ENCODE assay signal across 17 cellular contexts in the genomic region with DNA sequence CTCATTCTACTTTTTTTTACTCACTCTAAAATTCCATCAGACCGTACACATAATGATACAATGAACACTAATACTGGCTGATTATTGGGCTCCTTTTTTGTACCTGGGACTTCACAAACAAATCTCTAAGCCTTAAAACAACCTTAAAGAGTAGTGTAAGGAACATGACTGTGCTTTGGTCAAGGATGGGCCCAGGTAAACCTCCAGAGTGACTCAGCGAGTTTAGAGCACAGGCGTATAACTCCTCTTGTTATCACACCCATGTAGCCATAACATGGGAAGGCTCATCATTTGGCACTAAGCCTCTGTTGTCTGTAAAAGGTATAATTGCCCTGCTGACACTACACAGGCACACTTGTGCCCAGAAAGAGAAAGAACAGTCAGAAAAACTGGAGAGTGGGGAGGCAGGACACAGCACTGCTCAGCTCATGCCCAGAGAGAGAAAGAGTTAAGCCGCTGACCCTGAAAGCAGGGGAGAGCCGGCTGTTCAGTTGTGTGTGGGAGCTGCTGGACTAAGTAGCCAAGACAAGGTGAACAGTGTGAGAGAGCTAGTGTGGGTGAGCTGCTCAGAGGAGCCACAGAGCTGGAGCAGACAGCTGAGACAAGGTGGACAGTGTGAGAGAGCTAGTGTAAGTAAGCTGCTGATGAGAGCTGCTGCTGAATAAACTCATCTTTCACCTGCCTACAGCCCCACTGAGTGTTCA.
"Had no signal": no experiment of that assay in that cellular context is flagged by ENCODE, and none has a peak within 500 bp of the region (broad histone marks: within the 10 kb centered on the region; RNA-seq: fewer than 3 reads in every experiment).

No MANE protein-coding gene starts in this region.

- H3K27ac ChIP-seq: prostate gland, skin epidermis, suprapubic skin had no signal

- DNase-seq: activated CD4-positive, alpha-beta T cell treated with anti-CD3 and anti-CD28 coated beads, Interleukin-2, amount 10 ng/mL, durations not matched to agents 24 days and 14 days; activated CD4-positive, CD25-positive, alpha-beta regulatory T cell; activated CD8-positive, alpha-beta memory T cell treated with anti-CD3 and anti-CD28 coated beads for 24 hours; activated naive CD4-positive, alpha-beta T cell; esophagus squamous epithelium; hippocampal formation; left ventricle myocardium superior; mesenchymal stem cell; right cardiac atrium; stimulated activated CD4-positive, alpha-beta T cell treated with anti-CD3 and anti-CD28 coated beads, Interleukin-4, amount 100 ng/mL, for 24 hours; stimulated activated naive CD4-positive, alpha-beta T cell treated with Interleukin-2 at 50 U/mL for 16 hours; SW 1271 had no signal

- H3K36me3 ChIP-seq: esophagus squamous epithelium, prostate gland, suprapubic skin had no signal

- H3K27me3 Mint-ChIP-seq: activated CD4-positive, alpha-beta T cell treated with anti-CD3 and anti-CD28 coated beads, Interleukin-2, amount 10 ng/mL, durations not matched to agents 24 days and 14 days had no signal

- H3K4me3 ChIP-seq: esophagus squamous epithelium, prostate gland, skin epidermis, suprapubic skin had no signal

- H3K4me1 Mint-ChIP-seq: activated CD4-positive, alpha-beta T cell treated with anti-CD3 and anti-CD28 coated beads, Interleukin-2, amount 10 ng/mL, durations not matched to agents 24 days and 14 days had no signal

- H3K36me3 Mint-ChIP-seq: natural killer cell treated with Interleukin-12 subunit alpha and Interleukin-12 subunit beta and Interleukin-15 and Interleukin-18, amount 100 ng/mL, for 72 hours had no signal

- H3K9me3 ChIP-seq: esophagus squamous epithelium, prostate gland, suprapubic skin had no signal

- H3K27ac Mint-ChIP-seq: activated CD4-positive, alpha-beta T cell treated with anti-CD3 and anti-CD28 coated beads, Interleukin-2, amount 10 ng/mL, durations not matched to agents 24 days and 14 days; activated T-helper 1 cell treated with anti-CD3 and anti-CD28 coated beads, Interleukin-12 subunit alpha, Interleukin-12 subunit beta, Interleukin-2, Interleukin-4 antibody, amounts not matched to agents 30 ng/mL and 10 ng/mL and 1 ng/mL, durations not matched to agents 14 hours and 24 hours and 36 hours; natural killer cell treated with Interleukin-12 subunit alpha and Interleukin-12 subunit beta and Interleukin-15 and Interleukin-18, amount 100 ng/mL, for 72 hours had no signal

- H3K4me3 Mint-ChIP-seq: activated CD4-positive, alpha-beta T cell treated with anti-CD3 and anti-CD28 coated beads, Interleukin-2, amount 10 ng/mL, durations not matched to agents 24 days and 14 days; activated T-helper 1 cell treated with anti-CD3 and anti-CD28 coated beads, Interleukin-12 subunit alpha, Interleukin-12 subunit beta, Interleukin-2, Interleukin-4 antibody, amounts not matched to agents 30 ng/mL and 10 ng/mL and 1 ng/mL, durations not matched to agents 14 hours and 24 hours and 36 hours; natural killer cell treated with Interleukin-12 subunit alpha and Interleukin-12 subunit beta and Interleukin-15 and Interleukin-18, amount 100 ng/mL, for 72 hours had no signal

- H3K9me3 Mint-ChIP-seq: activated CD4-positive, alpha-beta T cell treated with anti-CD3 and anti-CD28 coated beads, Interleukin-2, amount 10 ng/mL, durations not matched to agents 24 days and 14 days; activated T-helper 1 cell treated with anti-CD3 and anti-CD28 coated beads, Interleukin-12 subunit alpha, Interleukin-12 subunit beta, Interleukin-2, Interleukin-4 antibody, amounts not matched to agents 30 ng/mL and 10 ng/mL and 1 ng/mL, durations not matched to agents 14 hours and 24 hours and 36 hours; natural killer cell treated with Interleukin-12 subunit alpha and Interleukin-12 subunit beta and Interleukin-15 and Interleukin-18, amount 100 ng/mL, for 72 hours had no signal

- H3K4me1 ChIP-seq: prostate gland had no signal

- H3K27me3 ChIP-seq: esophagus squamous epithelium, suprapubic skin had no signal
